19 cellular contexts compared by ENCODE assay signal in the genomic region with DNA sequence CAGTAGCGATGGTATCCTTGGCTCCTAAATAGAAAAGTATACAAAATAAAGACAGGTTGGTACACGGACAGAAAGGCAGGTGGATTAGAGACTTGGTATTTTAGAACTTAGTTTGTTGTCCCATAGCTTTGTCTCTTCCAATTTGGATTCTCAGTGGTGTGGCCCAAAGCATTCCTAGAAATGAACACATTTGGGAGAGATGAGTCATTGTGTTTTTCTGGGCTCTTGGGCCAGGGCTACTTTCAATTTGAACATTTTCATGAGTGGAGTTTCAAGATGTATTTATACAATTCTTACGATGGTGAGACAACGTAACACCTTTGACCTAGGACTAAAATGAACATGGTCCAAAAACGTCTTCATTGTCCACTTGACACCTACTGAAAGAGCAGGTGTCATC.
"Had no signal": no experiment of that assay in that cellular context is flagged by ENCODE, and none has a peak within 500 bp of the region (broad histone marks: within the 10 kb centered on the region; RNA-seq: fewer than 3 reads in every experiment).

No MANE protein-coding gene starts in this region.

- H3K27ac ChIP-seq: adrenal gland, epithelial cell of prostate, left lung, neural progenitor cell, thyroid gland had no signal

- H3K27me3 ChIP-seq: adrenal gland, left lung, neural progenitor cell, thyroid gland had no signal

- H2AFZ ChIP-seq: neural progenitor cell had no signal

- H3K36me3 ChIP-seq: adrenal gland, left lung, neural progenitor cell, thyroid gland had no signal

- DNase-seq: activated T-cell treated with anti-CD3 and anti-CD28 coated beads, Interleukin-2, amount 50 U/mL, for 1 hour; adrenal gland; cerebellar nuclear complex; cortex of kidney; endodermal cell; foreskin fibroblast; immature natural killer cell; left lung; mammary epithelial cell; naive thymus-derived CD8-positive, alpha-beta T cell; retina; stimulated activated CD4-positive, alpha-beta T cell treated with anti-CD3 and anti-CD28 coated beads, Interleukin-4, amount 100 ng/mL, for 24 hours; stimulated activated naive CD4-positive, alpha-beta T cell treated with Interleukin-2 at 50 U/mL for 16 hours; T-helper 9 cell; thyroid gland had no signal

- H3K9me3 ChIP-seq: adrenal gland, left lung, thyroid gland had no signal

- H3K4me1 ChIP-seq: adrenal gland, left lung, neural progenitor cell, thyroid gland had no signal

- H3K4me3 ChIP-seq: adrenal gland, left lung, neural progenitor cell, thyroid gland had no signal

- H3K9ac ChIP-seq: neural progenitor cell had no signal

- ATAC-seq: activated T-helper 17 cell treated with anti-CD3 and anti-CD28 coated beads, Interleukin-2, amount 50 U/mL, for 72 hours; left lung; naive thymus-derived CD8-positive, alpha-beta T cell; WTC11 had no signal

- H3K4me2 ChIP-seq: neural progenitor cell had no signal
